In genomic region chr7:41205600-41205999, GRCh38 we compare ENCODE assay signal across 14 cellular contexts.
A peak's percentile ranks its signal among the peaks of the same experiment; 100 is the strongest.
DNase-seq lines count a peak whose midpoint lies in the region; ATAC-seq and TF ChIP-seq lines count a peak whose summit lies in the region.
"Had no signal": no experiment of that assay in that cellular context is flagged by ENCODE, and none has a peak within 500 bp of the region (broad histone marks: within the 10 kb centered on the region; RNA-seq: fewer than 3 reads in every experiment).

No MANE protein-coding gene starts in this region.

- H3K4me3 ChIP-seq in GM12864 (ENCODE audit: low read depth, low read length), result no peak overlapping the region
- H3K4me3 ChIP-seq in PC-3 (ENCODE audit: low read length), result no peak overlapping the region

- H3F3A ChIP-seq in PC-3 (ENCODE audit: low read length, unreplicated experiment), result no peaks in the 10 kb centered on the region

- ATAC-seq in GM19043 (IDR thresholded peaks at IDR 0.05; ENCODE audit: low read depth, unreplicated experiment) (peak; percentile 55), GM21825 (IDR thresholded peaks at IDR 0.05; ENCODE audit: unreplicated experiment) (peak; percentile 79), HG03342 (IDR thresholded peaks at IDR 0.05; ENCODE audit: unreplicated experiment) (peak; percentile 87), PC-3 (no peak)
- ATAC-seq: esophagus mucosa had no signal

- CTCF ChIA-PET in PC-3 (lab: Charles Lee), result no interaction called here

- no peak overlapping the region for H3K27ac Mint-ChIP-seq in activated T-cell treated with anti-CD3 and anti-CD28 coated beads, Interleukin-2, amount 50 U/mL, for 24 hours
- H3K27ac Mint-ChIP-seq in osteocyte (ENCODE audit: unreplicated experiment), result no peak overlapping the region
- H3K27ac Mint-ChIP-seq: activated naive CD8-positive, alpha-beta T cell; T-helper 2 cell treated with Interferon-gamma antibody and Interleukin-4, amounts not matched to agents 5 μg/mL and 100 μg/mL, for 36 hours had no signal

- H3K27me3 ChIP-seq in PC-3 (ENCODE audit: low read length), result no peaks in the 10 kb centered on the region

- POLR2A ChIA-PET in PC-3 (lab: Charles Lee; ENCODE audit: unreplicated experiment), result no interaction called here

- H3K4me2 ChIP-seq in PC-3 (ENCODE audit: low read length), result no peak overlapping the region

- H3K9me3 Mint-ChIP-seq in activated T-cell treated with anti-CD3 and anti-CD28 coated beads, Interleukin-2, amount 50 U/mL, for 24 hours, result peaks cover 5% of the 10 kb centered on the region
- no peaks in the 10 kb centered on the region for H3K9me3 Mint-ChIP-seq in osteocyte (ENCODE audit: unreplicated experiment)
- H3K9me3 Mint-ChIP-seq: T-helper 2 cell treated with Interferon-gamma antibody and Interleukin-4, amounts not matched to agents 5 μg/mL and 100 μg/mL, for 36 hours had no signal

- H3K9ac ChIP-seq in PC-3 (ENCODE audit: low read length), result no peak overlapping the region

- H3K36me3 ChIP-seq in PC-3 (ENCODE audit: low read depth, low read length), result no peaks in the 10 kb centered on the region

- H3K9me2 ChIP-seq in PC-3 (replicated peaks; ENCODE audit: low read length), result no peaks in the 10 kb centered on the region

- no peaks in the 10 kb centered on the region for H4K20me1 ChIP-seq in PC-3 (ENCODE audit: low read length)

- no TSS peak for BruUV-seq in PC-3 (replicated peaks; lab: Mats Ljungman, UMichigan)

- H3K4me1 ChIP-seq in PC-3 (ENCODE audit: insufficient read depth, low read length), result peaks cover 5% of the 10 kb centered on the region; the same call in 1 of the 2 replicates

- DNase-seq in GM12864 (ENCODE audit: low read depth) (peak; percentile 26), GM19240 (ENCODE audit: insufficient read length, low spot score) (no peak), osteocyte (ENCODE audit: extremely low spot score, unreplicated experiment) (no peak), PC-3 (no peak)
- no peak for DNase-seq in activated T-cell treated with anti-CD3 and anti-CD28 coated beads, Interleukin-2, amount 50 U/mL, for 24 hours
- DNase-seq: cerebellar nuclear complex; mesendoderm; stimulated activated CD4-positive, alpha-beta T cell treated with anti-CD3 and anti-CD28 coated beads, Interleukin-12 subunit alpha, Interleukin-12 subunit beta, amount 100 ng/mL, for 4 hours had no signal

- no peaks in the 10 kb centered on the region for H3K9me3 ChIP-seq in PC-3 (ENCODE audit: low read length)

- H3K27me3 Mint-ChIP-seq in activated T-cell treated with anti-CD3 and anti-CD28 coated beads, Interleukin-2, amount 50 U/mL, for 24 hours, result no peaks in the 10 kb centered on the region
- no peaks in the 10 kb centered on the region for H3K27me3 Mint-ChIP-seq in osteocyte (ENCODE audit: unreplicated experiment)
- H3K27me3 Mint-ChIP-seq: activated naive CD8-positive, alpha-beta T cell had no signal

- H2AFZ ChIP-seq in PC-3 (ENCODE audit: low read length), result no peak overlapping the region

- TF ChIP-seq CTCF in GM12864 (IDR thresholded peaks at IDR 0.05; ENCODE audit: low read depth, low read length, missing control alignments), result no peak
- TF ChIP-seq CTCF in osteocyte (IDR thresholded peaks at IDR 0.05), result no peak
- no peak for TF ChIP-seq CTCF in PC-3 (conservative IDR thresholded peaks at IDR 0.05; ENCODE audit: low read depth, low read length)

- no peaks in the 10 kb centered on the region for H3K79me2 ChIP-seq in PC-3 (ENCODE audit: low read length)

- no peak overlapping the region for H3K4me3 Mint-ChIP-seq in activated T-cell treated with anti-CD3 and anti-CD28 coated beads, Interleukin-2, amount 50 U/mL, for 24 hours
- H3K4me3 Mint-ChIP-seq in osteocyte (ENCODE audit: unreplicated experiment), result no peak overlapping the region
- H3K4me3 Mint-ChIP-seq: activated naive CD8-positive, alpha-beta T cell; T-helper 2 cell treated with Interferon-gamma antibody and Interleukin-4, amounts not matched to agents 5 μg/mL and 100 μg/mL, for 36 hours had no signal

- H3K36me3 Mint-ChIP-seq in activated T-cell treated with anti-CD3 and anti-CD28 coated beads, Interleukin-2, amount 50 U/mL, for 24 hours (ENCODE audit: low read depth), result no peaks in the 10 kb centered on the region
- H3K36me3 Mint-ChIP-seq in osteocyte (ENCODE audit: unreplicated experiment), result no peaks in the 10 kb centered on the region
- H3K36me3 Mint-ChIP-seq: activated naive CD8-positive, alpha-beta T cell had no signal

- H3K27ac ChIP-seq in PC-3 (ENCODE audit: low read length), result no peak overlapping the region

- no peaks in the 10 kb centered on the region for H3K4me1 Mint-ChIP-seq in activated T-cell treated with anti-CD3 and anti-CD28 coated beads, Interleukin-2, amount 50 U/mL, for 24 hours (ENCODE audit: low read depth)
- no peaks in the 10 kb centered on the region for H3K4me1 Mint-ChIP-seq in osteocyte (ENCODE audit: unreplicated experiment)

- intact Hi-C loops in PC-3 (cut with micrococcal nuclease), result no loop called here
